ENCODE assay signal across 26 cellular contexts in the genomic region with DNA sequence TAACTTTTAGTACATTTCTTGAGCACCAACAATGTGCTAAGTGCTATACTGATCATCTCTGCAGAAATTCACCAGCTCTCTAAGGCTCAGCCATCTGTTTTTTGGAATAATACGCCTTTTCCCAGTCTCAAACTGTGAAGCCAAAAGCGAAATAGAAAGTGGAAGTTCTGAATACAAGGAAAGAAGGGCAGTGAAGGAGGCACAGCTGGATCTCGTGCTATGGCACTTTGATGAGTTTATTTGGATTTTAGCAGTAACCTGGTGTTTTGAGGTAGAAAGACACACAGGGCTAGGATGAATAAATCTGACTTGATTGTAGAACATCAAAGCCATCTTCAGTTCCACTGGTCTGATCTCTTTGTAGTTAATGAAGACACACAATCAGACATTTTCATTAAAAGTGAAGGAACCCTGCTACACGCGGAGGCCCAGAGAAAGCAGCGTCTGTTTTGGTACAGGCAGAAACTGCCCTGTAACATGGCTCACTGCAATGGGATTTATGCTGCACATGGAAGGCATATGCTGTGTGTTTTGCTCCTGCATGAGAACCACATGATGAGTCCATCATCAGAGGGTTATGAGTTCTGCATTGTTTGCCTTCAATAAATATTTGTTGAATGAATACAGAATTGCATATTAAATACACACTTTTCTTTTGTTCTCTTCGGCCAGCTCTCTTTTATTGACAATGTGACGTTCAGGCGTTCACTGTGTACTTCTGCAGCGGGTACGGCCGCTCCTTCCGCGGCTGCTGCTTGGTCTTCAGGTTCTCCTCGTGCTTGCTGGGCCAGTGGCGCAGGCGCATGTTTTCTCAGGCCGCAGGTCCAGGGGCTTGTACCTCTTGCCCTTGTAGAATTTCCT.
DNase-seq lines count a peak whose midpoint lies in the region; ATAC-seq and TF ChIP-seq lines count a peak whose summit lies in the region.
"Had no signal": no experiment of that assay in that cellular context is flagged by ENCODE, and none has a peak within 500 bp of the region (broad histone marks: within the 10 kb centered on the region; RNA-seq: fewer than 3 reads in every experiment).

No MANE protein-coding gene starts in this region.

- TF ChIP-seq POLR2A in prostate gland (IDR thresholded peaks at IDR 0.05): no peak

- no peak for ATAC-seq in central memory CD8-positive, alpha-beta T cell (replicated peaks; ENCODE audit: extremely low read depth, poor library complexity, severe bottlenecking)
- ATAC-seq in GM21528 (IDR thresholded peaks at IDR 0.05; ENCODE audit: low FRiP score, unreplicated experiment): no peak
- ATAC-seq: activated naive CD8-positive, alpha-beta T cell treated with anti-CD3 and anti-CD28 coated beads, Interleukin-2, amount 50 U/mL, for 24 hours; gastroesophageal sphincter; stimulated activated memory B cell treated with anti-CD40 and anti-IgM and Interleukin-4, amounts not matched to agents 10 μg/mL and 1 μg/mL and 100 μg/mL, for 72 hours had no signal

- H3K9me3 Mint-ChIP-seq in central memory CD8-positive, alpha-beta T cell: no peaks in the 10 kb centered on the region
- H3K9me3 Mint-ChIP-seq in activated T-helper 1 cell treated with anti-CD3 and anti-CD28 coated beads, Interleukin-12 subunit alpha, Interleukin-12 subunit beta, Interleukin-2, Interleukin-4 antibody, amounts not matched to agents 30 ng/mL and 10 ng/mL and 1 ng/mL, durations not matched to agents 14 hours and 24 hours and 36 hours: no peaks in the 10 kb centered on the region
- H3K9me3 Mint-ChIP-seq: activated naive CD8-positive, alpha-beta T cell treated with anti-CD3 and anti-CD28 coated beads, Interleukin-2, amount 50 U/mL, for 24 hours; brain; CD4-positive, alpha-beta T cell; stimulated activated memory B cell treated with anti-CD40 and anti-IgM and Interleukin-4, amounts not matched to agents 10 μg/mL and 1 μg/mL and 100 μg/mL, for 72 hours had no signal

- H3K4me1 ChIP-seq in prostate gland (replicated peaks): peaks cover 4% of the 10 kb centered on the region
- H3K4me1 ChIP-seq: gastroesophageal sphincter, Peyer's patch, SJCRH30, suprapubic skin, vagina had no signal

- peak overlapping the region; percentile 55 to 63 for H3K27ac ChIP-seq in prostate gland
- H3K27ac ChIP-seq: gastroesophageal sphincter, Peyer's patch, SJCRH30, suprapubic skin, vagina had no signal

- H3K4me3 ChIP-seq in AG10803 (ENCODE audit: low read length) (peak overlapping the region; percentile 1), prostate gland (no peak overlapping the region)
- H3K4me3 ChIP-seq: gastroesophageal sphincter, MG63, Peyer's patch, SJCRH30, suprapubic skin, vagina had no signal

- intact Hi-C loops in prostate gland (cut with DNase I): no loop called here
- intact Hi-C loops in activated T-helper 1 cell treated with anti-CD3 and anti-CD28 coated beads, Interleukin-12 subunit alpha, Interleukin-12 subunit beta, Interleukin-2, Interleukin-4 antibody, amounts not matched to agents 30 ng/mL and 10 ng/mL and 1 ng/mL, durations not matched to agents 14 hours and 24 hours and 36 hours (cut with micrococcal nuclease): no loop called here
- intact Hi-C loops in posterior vena cava (cut with DNase I): no loop called here

- no peaks in the 10 kb centered on the region for H3K27me3 Mint-ChIP-seq in central memory CD8-positive, alpha-beta T cell
- H3K27me3 Mint-ChIP-seq in activated T-helper 1 cell treated with anti-CD3 and anti-CD28 coated beads, Interleukin-12 subunit alpha, Interleukin-12 subunit beta, Interleukin-2, Interleukin-4 antibody, amounts not matched to agents 30 ng/mL and 10 ng/mL and 1 ng/mL, durations not matched to agents 14 hours and 24 hours and 36 hours (ENCODE audit: insufficient read depth): no peaks in the 10 kb centered on the region
- H3K27me3 Mint-ChIP-seq: activated naive CD8-positive, alpha-beta T cell treated with anti-CD3 and anti-CD28 coated beads, Interleukin-2, amount 50 U/mL, for 24 hours; brain; CD4-positive, alpha-beta T cell; progenitor cell of endocrine pancreas; stimulated activated memory B cell treated with anti-CD40 and anti-IgM and Interleukin-4, amounts not matched to agents 10 μg/mL and 1 μg/mL and 100 μg/mL, for 72 hours had no signal

- TF ChIP-seq CTCF in AG10803 (conservative IDR thresholded peaks at IDR 0.05; ENCODE audit: low read length) (no peak), prostate gland (IDR thresholded peaks at IDR 0.05) (no peak)

- no peak overlapping the region for H3K4me3 Mint-ChIP-seq in central memory CD8-positive, alpha-beta T cell
- H3K4me3 Mint-ChIP-seq in activated T-helper 1 cell treated with anti-CD3 and anti-CD28 coated beads, Interleukin-12 subunit alpha, Interleukin-12 subunit beta, Interleukin-2, Interleukin-4 antibody, amounts not matched to agents 30 ng/mL and 10 ng/mL and 1 ng/mL, durations not matched to agents 14 hours and 24 hours and 36 hours: no peak overlapping the region
- H3K4me3 Mint-ChIP-seq: activated naive CD8-positive, alpha-beta T cell treated with anti-CD3 and anti-CD28 coated beads, Interleukin-2, amount 50 U/mL, for 24 hours; brain; CD4-positive, alpha-beta T cell; stimulated activated memory B cell treated with anti-CD40 and anti-IgM and Interleukin-4, amounts not matched to agents 10 μg/mL and 1 μg/mL and 100 μg/mL, for 72 hours had no signal

- no peaks in the 10 kb centered on the region for H3K9me3 ChIP-seq in prostate gland
- H3K9me3 ChIP-seq: gastroesophageal sphincter, MG63, Peyer's patch, SJCRH30, suprapubic skin, vagina had no signal

- 52% methylated on average over 18 of the region's 18 CpGs for WGBS in prostate gland

- DNase-seq in AG10803 (ENCODE audit: low read depth) (peak; percentile 60), GM04504 (ENCODE audit: low read depth) (peak; percentile 22), prostate gland (ENCODE audit: low spot score) (peak; percentile 78), posterior vena cava (ENCODE audit: low spot score) (no peak)
- DNase-seq in central memory CD8-positive, alpha-beta T cell (ENCODE audit: low spot score in 2 of 2): no peak
- no peak for DNase-seq in activated T-helper 1 cell treated with anti-CD3 and anti-CD28 coated beads, Interleukin-12 subunit alpha, Interleukin-12 subunit beta, Interleukin-2, Interleukin-4 antibody, amounts not matched to agents 30 ng/mL and 10 ng/mL and 1 ng/mL, durations not matched to agents 14 hours and 24 hours and 36 hours (ENCODE audit: low spot score)
- DNase-seq in stimulated activated CD8-positive, alpha-beta memory T cell treated with anti-CD3 and anti-CD28 coated beads, Interleukin-4, amount 100 ng/mL, for 48 hours: no peak
- DNase-seq: activated CD4-positive, alpha-beta T cell treated with anti-CD3 and anti-CD28 coated beads for 1 hour; activated gamma-delta T cell treated with Interleukin-2 at 50 U/mL for 16 hours; activated naive CD8-positive, alpha-beta T cell treated with anti-CD3 and anti-CD28 coated beads, Interleukin-2, amount 50 U/mL, for 24 hours; CD4-positive, alpha-beta T cell; DMS 273 treated with DMSO at 0.1 percent for 48 hours; effector memory CD4-positive, alpha-beta T cell; islet precursor cell; MG63; NCI-H510A; Peyer's patch; stimulated activated CD4-positive, alpha-beta T cell treated with anti-CD3 and anti-CD28 coated beads, Interleukin-2, amount 100 ng/mL, for 48 hours had no signal

- H3K36me3 Mint-ChIP-seq in central memory CD8-positive, alpha-beta T cell (ENCODE audit: insufficient read depth): peaks cover 5% of the 10 kb centered on the region
- peaks cover 10% of the 10 kb centered on the region for H3K36me3 Mint-ChIP-seq in activated T-helper 1 cell treated with anti-CD3 and anti-CD28 coated beads, Interleukin-12 subunit alpha, Interleukin-12 subunit beta, Interleukin-2, Interleukin-4 antibody, amounts not matched to agents 30 ng/mL and 10 ng/mL and 1 ng/mL, durations not matched to agents 14 hours and 24 hours and 36 hours (ENCODE audit: low read depth)

- H3K4me1 Mint-ChIP-seq in central memory CD8-positive, alpha-beta T cell: peaks cover 2% of the 10 kb centered on the region
- H3K4me1 Mint-ChIP-seq in activated T-helper 1 cell treated with anti-CD3 and anti-CD28 coated beads, Interleukin-12 subunit alpha, Interleukin-12 subunit beta, Interleukin-2, Interleukin-4 antibody, amounts not matched to agents 30 ng/mL and 10 ng/mL and 1 ng/mL, durations not matched to agents 14 hours and 24 hours and 36 hours (ENCODE audit: low read depth): no peaks in the 10 kb centered on the region
- H3K4me1 Mint-ChIP-seq: activated naive CD8-positive, alpha-beta T cell treated with anti-CD3 and anti-CD28 coated beads, Interleukin-2, amount 50 U/mL, for 24 hours; stimulated activated memory B cell treated with anti-CD40 and anti-IgM and Interleukin-4, amounts not matched to agents 10 μg/mL and 1 μg/mL and 100 μg/mL, for 72 hours had no signal

- H3K27me3 ChIP-seq in prostate gland (replicated peaks; ENCODE audit: insufficient read depth): no peaks in the 10 kb centered on the region
- H3K27me3 ChIP-seq: gastroesophageal sphincter, MG63, Peyer's patch, SJCRH30, suprapubic skin, vagina had no signal

- H3K36me3 ChIP-seq in prostate gland: no peaks in the 10 kb centered on the region
- H3K36me3 ChIP-seq: MG63 had no signal

- H3K27ac Mint-ChIP-seq in central memory CD8-positive, alpha-beta T cell (ENCODE audit: low read depth): peak overlapping the region; percentile 69
- no peak overlapping the region for H3K27ac Mint-ChIP-seq in activated T-helper 1 cell treated with anti-CD3 and anti-CD28 coated beads, Interleukin-12 subunit alpha, Interleukin-12 subunit beta, Interleukin-2, Interleukin-4 antibody, amounts not matched to agents 30 ng/mL and 10 ng/mL and 1 ng/mL, durations not matched to agents 14 hours and 24 hours and 36 hours
- H3K27ac Mint-ChIP-seq: activated naive CD8-positive, alpha-beta T cell treated with anti-CD3 and anti-CD28 coated beads, Interleukin-2, amount 50 U/mL, for 24 hours; CD4-positive, alpha-beta T cell; progenitor cell of endocrine pancreas; stimulated activated memory B cell treated with anti-CD40 and anti-IgM and Interleukin-4, amounts not matched to agents 10 μg/mL and 1 μg/mL and 100 μg/mL, for 72 hours had no signal

Comparison
In these comparisons a context has a peak if more than half of its experiments do, and no peak if none do; other contexts are left out.
1. DNase-seq: peak in AG10803 (single experiment), GM04504 (single experiment) and prostate gland (single experiment); none in central memory CD8-positive, alpha-beta T cell (0 of 2), activated T-helper 1 cell treated with anti-CD3 and anti-CD28 coated beads, Interleukin-12 subunit alpha, Interleukin-12 subunit beta, Interleukin-2, Interleukin-4 antibody, amounts not matched to agents 30 ng/mL and 10 ng/mL and 1 ng/mL, durations not matched to agents 14 hours and 24 hours and 36 hours (single experiment), posterior vena cava (single experiment) and stimulated activated CD8-positive, alpha-beta memory T cell treated with anti-CD3 and anti-CD28 coated beads, Interleukin-4, amount 100 ng/mL, for 48 hours (single experiment).